ENCODE assay signal across 1 cellular context in genomic region chr20:44356353-44356723, GRCh38.
TF ChIP-seq lines count a peak whose summit lies in the region.

No MANE protein-coding gene starts in this region.

TF ChIP-seq in HepG2, 621 proteins besides CTCF, POLR2A, EP300 and RAD21 (continued from another document):
- 0 out of 2 replicates have a peak, but pooled peaks have one; percentile 2 for TF ChIP-seq HNF1A (IDR thresholded peaks at IDR 0.05; ENCODE audit: low read depth)
- no peak for TF ChIP-seq HNF1A (CRISPR knock-in tag; IDR thresholded peaks at IDR 0.05; ENCODE audit: borderline replicate concordance)
- no peak for TF ChIP-seq SP2 (CRISPR knock-in tag; IDR thresholded peaks at IDR 0.05)
- TF ChIP-seq ZNF280B (CRISPR knock-in tag; IDR thresholded peaks at IDR 0.05; ENCODE audit: borderline replicate concordance): no peak
- TF ChIP-seq THAP7 (CRISPR knock-in tag; IDR thresholded peaks at IDR 0.05): 0 out of 2 replicates have a peak, but pooled peaks have one; percentile 37
- peak; percentile 8; the same call in 1 of the 2 replicates for TF ChIP-seq ARNTL (CRISPR knock-in tag; IDR thresholded peaks at IDR 0.05)
- TF ChIP-seq GTF2F1 (IDR thresholded peaks at IDR 0.05; ENCODE audit: low read length): no peak
- TF ChIP-seq REL (CRISPR knock-in tag; conservative IDR thresholded peaks at IDR 0.05): 0 out of 2 replicates have a peak, but pooled peaks have one; percentile 4
- no peak for TF ChIP-seq PAX8 (CRISPR knock-in tag; IDR thresholded peaks at IDR 0.05; ENCODE audit: borderline replicate concordance)
- no peak for TF ChIP-seq ZNF296 (CRISPR knock-in tag; conservative IDR thresholded peaks at IDR 0.05)
- peak; percentile 55; the same call in 1 of the 2 replicates for TF ChIP-seq ZFP36L1 (CRISPR knock-in tag; IDR thresholded peaks at IDR 0.05)
- no peak for TF ChIP-seq ATF7 (IDR thresholded peaks at IDR 0.05)
- no peak for TF ChIP-seq ATF7 (CRISPR knock-in tag; IDR thresholded peaks at IDR 0.05)
- TF ChIP-seq ZSCAN29 (CRISPR knock-in tag; conservative IDR thresholded peaks at IDR 0.05): 0 out of 2 replicates have a peak, but pooled peaks have one; percentile 2
- no peak for TF ChIP-seq PHB2 (IDR thresholded peaks at IDR 0.05; ENCODE audit: partially characterized antibody)
- TF ChIP-seq ZNF276 (CRISPR knock-in tag; IDR thresholded peaks at IDR 0.05; ENCODE audit: low read depth): no peak
- 0 out of 2 replicates have a peak, but pooled peaks have one; percentile 37 for TF ChIP-seq DPF2 (CRISPR knock-in tag; IDR thresholded peaks at IDR 0.05; ENCODE audit: borderline replicate concordance, low read depth)
